10 cellular contexts compared by ENCODE assay signal in the genomic region with DNA sequence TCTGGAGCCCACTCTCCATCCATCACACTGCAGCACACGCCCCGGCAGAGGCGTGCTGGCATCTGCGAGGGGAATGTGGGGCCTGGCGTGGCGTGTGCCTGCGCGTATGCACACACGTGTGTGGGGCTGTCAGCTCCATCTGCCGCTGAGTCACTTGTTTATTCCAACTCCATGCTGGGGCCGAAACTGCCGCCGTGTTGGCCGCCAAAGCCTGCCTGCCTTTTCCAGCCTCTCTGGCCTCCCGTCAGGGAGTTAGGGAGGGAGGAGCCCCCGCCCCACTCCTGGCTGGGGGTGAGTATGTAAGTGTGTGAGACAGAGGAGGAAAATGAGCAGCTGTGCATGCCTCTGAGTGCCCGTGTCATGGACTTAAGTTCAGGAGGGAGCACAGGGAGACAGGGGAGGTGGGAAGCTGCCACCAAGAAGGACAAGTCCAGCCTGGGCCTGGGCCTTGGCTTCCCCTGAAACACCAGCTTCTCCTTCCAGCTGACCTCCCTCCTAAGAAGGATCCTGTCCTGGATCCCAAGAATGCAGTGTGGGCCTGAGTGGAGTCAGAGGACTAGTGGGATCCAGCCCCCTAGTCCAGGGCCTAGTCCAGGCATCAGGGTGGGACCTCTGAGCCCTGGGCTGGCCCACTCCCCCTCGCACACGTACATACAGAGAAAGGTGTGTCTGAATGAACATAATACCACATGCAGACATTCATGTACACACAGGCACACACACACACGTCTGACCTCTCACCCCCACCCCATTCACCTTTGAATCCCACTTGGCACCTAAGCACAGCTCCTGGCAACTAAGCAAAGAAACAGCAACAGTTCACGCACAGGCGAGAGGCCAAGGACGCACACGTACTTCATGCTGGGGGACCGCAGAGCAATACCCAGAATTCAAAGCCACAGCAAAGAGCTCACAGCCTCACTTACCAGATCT. TPM values are rescaled to one million over a fixed set of nuclear protein-coding genes. Genes with fewer than 3 reads are reported as not detected.
DNase-seq lines count a peak whose midpoint lies in the region; ATAC-seq and TF ChIP-seq lines count a peak whose summit lies in the region.
"Had no signal": no experiment of that assay in that cellular context is flagged by ENCODE, and none has a peak within 500 bp of the region (broad histone marks: within the 10 kb centered on the region; RNA-seq: fewer than 3 reads in every experiment).

No MANE protein-coding gene starts in this region.

- intact Hi-C loops in dorsolateral prefrontal cortex (cut with DNase I), result loop anchor here in 1 of 2 donors (2.0 kb wide), 1 partner anchor 17 kb away; no protein-coding TSS in a partner anchor

- H3K4me1 Mint-ChIP-seq in type B pancreatic cell (ENCODE audit: unreplicated experiment), result peaks cover 12% of the 10 kb centered on the region

- H3K27me3 Mint-ChIP-seq in type B pancreatic cell, result no peaks in the 10 kb centered on the region

- peaks cover 16% of the 10 kb centered on the region for H3K36me3 Mint-ChIP-seq in type B pancreatic cell

- TF ChIP-seq CTCF in dorsolateral prefrontal cortex (IDR thresholded peaks at IDR 0.05 in 54 of 56, conservative IDR thresholded peaks at IDR 0.05 in 2 of 56; ENCODE audit: low read depth in 1 of 56, partially characterized antibody in 56 of 56) (peak in 8 of 56 donors; percentile 11 to 26 (median 15)), type B pancreatic cell (conservative IDR thresholded peaks at IDR 0.05) (no peak)

- H3K4me3 ChIP-seq in dorsolateral prefrontal cortex, result peak overlapping the region in 21 of 59 donors; percentile 7 to 38 (median 17)
- H3K4me3 ChIP-seq: A549 had no signal

- ATAC-seq in HG03469 (IDR thresholded peaks at IDR 0.05; ENCODE audit: unreplicated experiment), result no peak

- no peaks in the 10 kb centered on the region for H3K27me3 ChIP-seq in dorsolateral prefrontal cortex

- H3K4me3 Mint-ChIP-seq in type B pancreatic cell, result no peak overlapping the region

- no peaks in the 10 kb centered on the region for H3K9me3 Mint-ChIP-seq in type B pancreatic cell

- H3K27ac Mint-ChIP-seq in type B pancreatic cell, result peak overlapping the region; percentile 32

- peak overlapping the region; percentile 82 to 100 (median 93) for H3K27ac ChIP-seq in dorsolateral prefrontal cortex

- DNase-seq in NCI-H2171 treated with DMSO at 0.1 percent for 48 hours (lab: John Stamatoyannopoulos, UW), result peak; percentile 21
- DNase-seq in NCI-H2171 (lab: John Stamatoyannopoulos, UW), result no peak
- peak; percentile 72 to 95 (median 89) for DNase-seq in dorsolateral prefrontal cortex
- peak; percentile 81 for DNase-seq in middle frontal gyrus (ENCODE audit: extremely low spot score, low spot score)
- no peak for DNase-seq in type B pancreatic cell (ENCODE audit: extremely low spot score, unreplicated experiment)
- no peak for DNase-seq in NCI-H82 (lab: John Stamatoyannopoulos, UW)
- no peak for DNase-seq in stimulated activated naive CD4-positive, alpha-beta T cell treated with Interleukin-2 at 50 U/mL for 16 hours (lab: John Stamatoyannopoulos, UW)
- DNase-seq: T-helper 9 cell had no signal

RNA-seq across cellular contexts. Expression of gene MEF2D, which starts 24.7 kb away (rescaled TPM):
- total RNA-seq in dorsolateral prefrontal cortex (100 to 1,000 TPM in 40 of 120 experiments, 10 to 100 TPM in 80; 63.8 to 123 (median 93.8) TPM), type B pancreatic cell (ENCODE audit: low replicate concordance) (20.7 and 26.1 TPM in 2 replicates)

Comparison
In these comparisons a context has a peak if more than half of its experiments do, and no peak if none do; other contexts are left out.
1. DNase-seq: peak in NCI-H2171 treated with DMSO at 0.1 percent for 48 hours (single experiment), dorsolateral prefrontal cortex (10 of 10) and middle frontal gyrus (single experiment); none in NCI-H2171 (single experiment), type B pancreatic cell (single experiment), NCI-H82 (single experiment) and stimulated activated naive CD4-positive, alpha-beta T cell treated with Interleukin-2 at 50 U/mL for 16 hours (single experiment).